1 cellular context compared by ENCODE assay signal in the genomic region with DNA sequence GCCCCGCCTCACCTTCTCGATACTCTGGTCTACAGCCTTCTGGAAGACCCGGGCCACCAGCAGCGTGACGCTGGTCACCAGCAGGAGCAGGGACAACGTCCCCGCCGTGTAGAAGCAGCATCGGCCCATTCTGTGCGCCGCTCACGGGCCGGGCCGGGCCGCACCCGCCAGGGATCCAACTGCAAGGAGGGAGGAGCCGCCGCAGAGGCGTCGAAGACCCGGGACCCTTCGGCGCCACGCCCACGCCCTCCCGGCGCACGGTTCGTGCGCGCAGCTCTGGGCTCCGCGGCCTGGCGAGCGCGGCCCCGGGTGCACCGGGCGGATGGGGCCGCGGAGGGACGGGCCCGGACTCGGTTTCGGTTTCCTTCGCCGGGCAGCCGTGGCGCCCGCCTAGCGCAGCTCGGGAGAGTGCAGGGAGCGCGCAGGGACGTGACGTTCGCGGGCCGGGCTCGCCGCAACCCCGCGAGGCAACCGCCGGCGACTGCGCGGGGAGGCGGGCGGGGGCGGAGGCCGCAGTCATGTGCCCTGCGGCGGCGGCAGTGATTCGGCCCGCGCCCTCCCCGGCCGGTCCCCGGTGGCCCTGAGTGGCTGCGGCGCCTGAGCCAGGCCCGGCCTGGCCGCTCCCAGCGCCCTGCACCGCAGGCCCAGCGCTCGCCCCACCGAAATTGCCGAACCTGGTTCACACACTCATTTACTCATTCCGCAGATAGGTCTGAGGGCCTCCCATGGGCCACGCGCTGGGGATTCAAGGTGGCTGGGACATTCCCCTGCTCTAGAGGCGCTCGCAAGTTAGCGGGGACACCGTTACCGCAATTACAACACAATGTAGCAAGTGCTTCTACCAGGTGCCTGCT.
A peak's percentile ranks its signal among the peaks of the same experiment; 100 is the strongest.
TF ChIP-seq lines count a peak whose summit lies in the region.

A gene with protein sequence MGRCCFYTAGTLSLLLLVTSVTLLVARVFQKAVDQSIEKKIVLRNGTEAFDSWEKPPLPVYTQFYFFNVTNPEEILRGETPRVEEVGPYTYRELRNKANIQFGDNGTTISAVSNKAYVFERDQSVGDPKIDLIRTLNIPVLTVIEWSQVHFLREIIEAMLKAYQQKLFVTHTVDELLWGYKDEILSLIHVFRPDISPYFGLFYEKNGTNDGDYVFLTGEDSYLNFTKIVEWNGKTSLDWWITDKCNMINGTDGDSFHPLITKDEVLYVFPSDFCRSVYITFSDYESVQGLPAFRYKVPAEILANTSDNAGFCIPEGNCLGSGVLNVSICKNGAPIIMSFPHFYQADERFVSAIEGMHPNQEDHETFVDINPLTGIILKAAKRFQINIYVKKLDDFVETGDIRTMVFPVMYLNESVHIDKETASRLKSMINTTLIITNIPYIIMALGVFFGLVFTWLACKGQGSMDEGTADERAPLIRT (minus strand): TSS at position 410 of the 854 bp plus-strand sequence. CDS start 281 bp downstream, at position 129.

TF ChIP-seq in K562, 482 proteins besides CTCF, POLR2A, EP300 and RAD21 (continued from another document and continues in another):
- TF ChIP-seq ZNF655 (CRISPR knock-in tag; IDR thresholded peaks at IDR 0.05), result no peak
- no peak for TF ChIP-seq ZSCAN29 (IDR thresholded peaks at IDR 0.05)
- no peak for TF ChIP-seq LCOR (CRISPR knock-in tag; IDR thresholded peaks at IDR 0.05)
- TF ChIP-seq DMBX1 (CRISPR knock-in tag; IDR thresholded peaks at IDR 0.05; ENCODE audit: borderline replicate concordance), result no peak
- TF ChIP-seq, protein P1, sequence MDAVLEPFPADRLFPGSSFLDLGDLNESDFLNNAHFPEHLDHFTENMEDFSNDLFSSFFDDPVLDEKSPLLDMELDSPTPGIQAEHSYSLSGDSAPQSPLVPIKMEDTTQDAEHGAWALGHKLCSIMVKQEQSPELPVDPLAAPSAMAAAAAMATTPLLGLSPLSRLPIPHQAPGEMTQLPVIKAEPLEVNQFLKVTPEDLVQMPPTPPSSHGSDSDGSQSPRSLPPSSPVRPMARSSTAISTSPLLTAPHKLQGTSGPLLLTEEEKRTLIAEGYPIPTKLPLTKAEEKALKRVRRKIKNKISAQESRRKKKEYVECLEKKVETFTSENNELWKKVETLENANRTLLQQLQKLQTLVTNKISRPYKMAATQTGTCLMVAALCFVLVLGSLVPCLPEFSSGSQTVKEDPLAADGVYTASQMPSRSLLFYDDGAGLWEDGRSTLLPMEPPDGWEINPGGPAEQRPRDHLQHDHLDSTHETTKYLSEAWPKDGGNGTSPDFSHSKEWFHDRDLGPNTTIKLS (IDR thresholded peaks at IDR 0.05; ENCODE audit: borderline replicate concordance, low read depth), result peak; percentile 66
- TF ChIP-seq ZNF280A (IDR thresholded peaks at IDR 0.05; ENCODE audit: low read depth, partially characterized antibody), result no peak
- no peak for TF ChIP-seq ARID1B (IDR thresholded peaks at IDR 0.05)
- peak; percentile 51 for TF ChIP-seq MEIS2 (IDR thresholded peaks at IDR 0.05; ENCODE audit: partially characterized antibody)
- TF ChIP-seq FOXJ2 (tag; IDR thresholded peaks at IDR 0.05), result no peak
- peak; percentile 55 to 70 for TF ChIP-seq NONO (IDR thresholded peaks at IDR 0.05; ENCODE audit: low read depth in 2 of 2, low read length in 1 of 2)
- TF ChIP-seq, protein P2, sequence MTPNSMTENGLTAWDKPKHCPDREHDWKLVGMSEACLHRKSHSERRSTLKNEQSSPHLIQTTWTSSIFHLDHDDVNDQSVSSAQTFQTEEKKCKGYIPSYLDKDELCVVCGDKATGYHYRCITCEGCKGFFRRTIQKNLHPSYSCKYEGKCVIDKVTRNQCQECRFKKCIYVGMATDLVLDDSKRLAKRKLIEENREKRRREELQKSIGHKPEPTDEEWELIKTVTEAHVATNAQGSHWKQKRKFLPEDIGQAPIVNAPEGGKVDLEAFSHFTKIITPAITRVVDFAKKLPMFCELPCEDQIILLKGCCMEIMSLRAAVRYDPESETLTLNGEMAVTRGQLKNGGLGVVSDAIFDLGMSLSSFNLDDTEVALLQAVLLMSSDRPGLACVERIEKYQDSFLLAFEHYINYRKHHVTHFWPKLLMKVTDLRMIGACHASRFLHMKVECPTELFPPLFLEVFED (CRISPR knock-in tag; conservative IDR thresholded peaks at IDR 0.05), result no peak
- TF ChIP-seq U2AF1 (optimal IDR thresholded peaks at IDR 0.05; ENCODE audit: low read depth, low read length), result no peak
- TF ChIP-seq ZNF57 (CRISPR knock-in tag; IDR thresholded peaks at IDR 0.05), result no peak
- TF ChIP-seq HCFC1 (IDR thresholded peaks at IDR 0.05; ENCODE audit: low read depth, low read length), result no peak
- no peak for TF ChIP-seq ZSCAN32 (CRISPR knock-in tag; IDR thresholded peaks at IDR 0.05)
- no peak for TF ChIP-seq FOXA3 (CRISPR knock-in tag; conservative IDR thresholded peaks at IDR 0.05 in 1 of 2, IDR thresholded peaks at IDR 0.05 in 1 of 2)
- peak; percentile 91 for TF ChIP-seq CCNT2 (IDR thresholded peaks at IDR 0.05; ENCODE audit: borderline replicate concordance, extremely low read depth, insufficient read length, low read depth, low read length)
- no peak for TF ChIP-seq NR3C1 (CRISPR knock-in tag; IDR thresholded peaks at IDR 0.05)
- TF ChIP-seq TCF7 (IDR thresholded peaks at IDR 0.05; ENCODE audit: borderline replicate concordance), result no peak
- no peak for TF ChIP-seq MBD1 (CRISPR knock-in tag; IDR thresholded peaks at IDR 0.05)
- no peak for TF ChIP-seq SMC3 (conservative IDR thresholded peaks at IDR 0.05; ENCODE audit: insufficient read depth, low read depth, low read length)
- TF ChIP-seq RBM17 (IDR thresholded peaks at IDR 0.05; ENCODE audit: borderline replicate concordance, low read depth, low read length), result no peak
- TF ChIP-seq COPS2 (conservative IDR thresholded peaks at IDR 0.05), result no peak
- TF ChIP-seq ZNF184 (CRISPR knock-in tag; IDR thresholded peaks at IDR 0.05), result no peak
- TF ChIP-seq MXI1 (IDR thresholded peaks at IDR 0.05; ENCODE audit: low read depth, low read length), result no peak
- TF ChIP-seq CBX1 (IDR thresholded peaks at IDR 0.05; ENCODE audit: low read depth), result peak; percentile 83; the same call in 1 of the 2 replicates
- no peak for TF ChIP-seq NFRKB (IDR thresholded peaks at IDR 0.05; ENCODE audit: low read depth)
- TF ChIP-seq STAT5B (CRISPR knock-in tag; IDR thresholded peaks at IDR 0.05), result no peak
- TF ChIP-seq HDAC2 (IDR thresholded peaks at IDR 0.05), result no peak
- TF ChIP-seq YBX1 (IDR thresholded peaks at IDR 0.05), result no peak
- no peak for TF ChIP-seq XRCC5 (IDR thresholded peaks at IDR 0.05; ENCODE audit: low read depth, low read length)
- TF ChIP-seq ZFP1 (CRISPR knock-in tag; IDR thresholded peaks at IDR 0.05), result no peak
- TF ChIP-seq SAFB (IDR thresholded peaks at IDR 0.05; ENCODE audit: borderline replicate concordance, low read depth, low read length), result no peak
- TF ChIP-seq ZNF444 (CRISPR knock-in tag; IDR thresholded peaks at IDR 0.05), result no peak
- no peak for TF ChIP-seq SMARCA5 (IDR thresholded peaks at IDR 0.05)
- TF ChIP-seq CHD4 (IDR thresholded peaks at IDR 0.05; ENCODE audit: insufficient read depth, insufficient replicate concordance, low read depth, low read length, poor library complexity, severe bottlenecking), result no peak
- TF ChIP-seq, protein P3, sequence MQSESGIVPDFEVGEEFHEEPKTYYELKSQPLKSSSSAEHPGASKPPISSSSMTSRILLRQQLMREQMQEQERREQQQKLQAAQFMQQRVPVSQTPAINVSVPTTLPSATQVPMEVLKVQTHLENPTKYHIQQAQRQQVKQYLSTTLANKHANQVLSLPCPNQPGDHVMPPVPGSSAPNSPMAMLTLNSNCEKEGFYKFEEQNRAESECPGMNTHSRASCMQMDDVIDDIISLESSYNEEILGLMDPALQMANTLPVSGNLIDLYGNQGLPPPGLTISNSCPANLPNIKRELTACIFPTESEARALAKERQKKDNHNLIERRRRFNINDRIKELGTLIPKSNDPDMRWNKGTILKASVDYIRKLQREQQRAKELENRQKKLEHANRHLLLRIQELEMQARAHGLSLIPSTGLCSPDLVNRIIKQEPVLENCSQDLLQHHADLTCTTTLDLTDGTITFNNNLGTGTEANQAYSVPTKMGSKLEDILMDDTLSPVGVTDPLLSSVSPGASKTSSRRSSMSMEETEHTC (IDR thresholded peaks at IDR 0.05), result no peak; the same call in 1 of the 2 replicates
- no peak for TF ChIP-seq DDX20 (tag; IDR thresholded peaks at IDR 0.05; ENCODE audit: low read depth)
- no peak for TF ChIP-seq SMARCB1 (IDR thresholded peaks at IDR 0.05; ENCODE audit: insufficient read length, low read depth)
- TF ChIP-seq ZNF282 (CRISPR knock-in tag; IDR thresholded peaks at IDR 0.05), result no peak
- no peak for TF ChIP-seq HIVEP1 (CRISPR knock-in tag; IDR thresholded peaks at IDR 0.05)
- TF ChIP-seq, protein P4, sequence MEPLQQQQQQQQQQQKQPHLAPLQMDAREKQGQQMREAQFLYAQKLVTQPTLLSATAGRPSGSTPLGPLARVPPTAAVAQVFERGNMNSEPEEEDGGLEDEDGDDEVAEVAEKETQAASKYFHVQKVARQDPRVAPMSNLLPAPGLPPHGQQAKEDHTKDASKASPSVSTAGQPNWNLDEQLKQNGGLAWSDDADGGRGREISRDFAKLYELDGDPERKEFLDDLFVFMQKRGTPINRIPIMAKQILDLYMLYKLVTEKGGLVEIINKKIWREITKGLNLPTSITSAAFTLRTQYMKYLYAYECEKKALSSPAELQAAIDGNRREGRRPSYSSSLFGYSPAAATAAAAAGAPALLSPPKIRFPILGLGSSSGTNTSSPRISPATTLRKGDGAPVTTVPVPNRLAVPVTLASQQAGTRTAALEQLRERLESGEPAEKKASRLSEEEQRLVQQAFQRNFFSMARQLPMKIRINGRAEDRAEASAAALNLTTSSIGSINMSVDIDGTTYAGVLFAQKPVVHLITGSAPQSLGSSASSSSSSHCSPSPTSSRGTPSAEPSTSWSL (CRISPR knock-in tag; IDR thresholded peaks at IDR 0.05; ENCODE audit: borderline replicate concordance), result no peak
- TF ChIP-seq, protein P5, sequence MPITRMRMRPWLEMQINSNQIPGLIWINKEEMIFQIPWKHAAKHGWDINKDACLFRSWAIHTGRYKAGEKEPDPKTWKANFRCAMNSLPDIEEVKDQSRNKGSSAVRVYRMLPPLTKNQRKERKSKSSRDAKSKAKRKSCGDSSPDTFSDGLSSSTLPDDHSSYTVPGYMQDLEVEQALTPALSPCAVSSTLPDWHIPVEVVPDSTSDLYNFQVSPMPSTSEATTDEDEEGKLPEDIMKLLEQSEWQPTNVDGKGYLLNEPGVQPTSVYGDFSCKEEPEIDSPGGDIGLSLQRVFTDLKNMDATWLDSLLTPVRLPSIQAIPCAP (CRISPR knock-in tag; IDR thresholded peaks at IDR 0.05; ENCODE audit: borderline replicate concordance), result no peak
- no peak for TF ChIP-seq SPI1 (IDR thresholded peaks at IDR 0.05; ENCODE audit: borderline replicate concordance, low read depth, low read length)
- TF ChIP-seq ZNF592 (IDR thresholded peaks at IDR 0.05), result peak; percentile 75
- TF ChIP-seq CXXC5 (CRISPR knock-in tag; IDR thresholded peaks at IDR 0.05), result peak; percentile 94
